1 cellular context compared by ENCODE assay signal in genomic region chr4:15777697-15778096, GRCh38.
TF ChIP-seq lines count a peak whose summit lies in the region.

No MANE protein-coding gene starts in this region.

TF ChIP-seq in H1, 55 proteins besides CTCF, POLR2A, EP300 and RAD21:
- TF ChIP-seq, protein P1, sequence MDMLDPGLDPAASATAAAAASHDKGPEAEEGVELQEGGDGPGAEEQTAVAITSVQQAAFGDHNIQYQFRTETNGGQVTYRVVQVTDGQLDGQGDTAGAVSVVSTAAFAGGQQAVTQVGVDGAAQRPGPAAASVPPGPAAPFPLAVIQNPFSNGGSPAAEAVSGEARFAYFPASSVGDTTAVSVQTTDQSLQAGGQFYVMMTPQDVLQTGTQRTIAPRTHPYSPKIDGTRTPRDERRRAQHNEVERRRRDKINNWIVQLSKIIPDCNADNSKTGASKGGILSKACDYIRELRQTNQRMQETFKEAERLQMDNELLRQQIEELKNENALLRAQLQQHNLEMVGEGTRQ (IDR thresholded peaks at IDR 0.05; ENCODE audit: low read length): no peak
- TF ChIP-seq ASH2L (IDR thresholded peaks at IDR 0.05; ENCODE audit: low read length) (no peak), POLR2AphosphoS5 (IDR thresholded peaks at IDR 0.05; ENCODE audit: low read depth, low read length) (no peak), CTBP2 (IDR thresholded peaks at IDR 0.05; ENCODE audit: borderline replicate concordance, insufficient read depth, insufficient read length, low read length) (no peak), CBX8 (IDR thresholded peaks at IDR 0.05; ENCODE audit: borderline replicate concordance, low read depth, low read length) (no peak), ZNF274 (IDR thresholded peaks at IDR 0.05; ENCODE audit: borderline replicate concordance, extremely low read depth, low read length) (no peak), RBBP5 (IDR thresholded peaks at IDR 0.05; ENCODE audit: borderline replicate concordance, low read depth, low read length) (no peak), FOSL1 (IDR thresholded peaks at IDR 0.05; ENCODE audit: insufficient read depth, low read depth, low read length) (no peak), BACH1 (IDR thresholded peaks at IDR 0.05; ENCODE audit: low read length) (no peak), HDAC6 (IDR thresholded peaks at IDR 0.05; ENCODE audit: low read depth, low read length) (no peak)
- TF ChIP-seq, protein P2, sequence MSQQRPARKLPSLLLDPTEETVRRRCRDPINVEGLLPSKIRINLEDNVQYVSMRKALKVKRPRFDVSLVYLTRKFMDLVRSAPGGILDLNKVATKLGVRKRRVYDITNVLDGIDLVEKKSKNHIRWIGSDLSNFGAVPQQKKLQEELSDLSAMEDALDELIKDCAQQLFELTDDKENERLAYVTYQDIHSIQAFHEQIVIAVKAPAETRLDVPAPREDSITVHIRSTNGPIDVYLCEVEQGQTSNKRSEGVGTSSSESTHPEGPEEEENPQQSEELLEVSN (IDR thresholded peaks at IDR 0.05): no peak
- TF ChIP-seq, protein P3, sequence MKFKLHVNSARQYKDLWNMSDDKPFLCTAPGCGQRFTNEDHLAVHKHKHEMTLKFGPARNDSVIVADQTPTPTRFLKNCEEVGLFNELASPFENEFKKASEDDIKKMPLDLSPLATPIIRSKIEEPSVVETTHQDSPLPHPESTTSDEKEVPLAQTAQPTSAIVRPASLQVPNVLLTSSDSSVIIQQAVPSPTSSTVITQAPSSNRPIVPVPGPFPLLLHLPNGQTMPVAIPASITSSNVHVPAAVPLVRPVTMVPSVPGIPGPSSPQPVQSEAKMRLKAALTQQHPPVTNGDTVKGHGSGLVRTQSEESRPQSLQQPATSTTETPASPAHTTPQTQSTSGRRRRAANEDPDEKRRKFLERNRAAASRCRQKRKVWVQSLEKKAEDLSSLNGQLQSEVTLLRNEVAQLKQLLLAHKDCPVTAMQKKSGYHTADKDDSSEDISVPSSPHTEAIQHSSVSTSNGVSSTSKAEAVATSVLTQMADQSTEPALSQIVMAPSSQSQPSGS (IDR thresholded peaks at IDR 0.05; ENCODE audit: low read length): no peak
TF ChIP-seq in H1: peak in this region for 0.
